In the genomic region with DNA sequence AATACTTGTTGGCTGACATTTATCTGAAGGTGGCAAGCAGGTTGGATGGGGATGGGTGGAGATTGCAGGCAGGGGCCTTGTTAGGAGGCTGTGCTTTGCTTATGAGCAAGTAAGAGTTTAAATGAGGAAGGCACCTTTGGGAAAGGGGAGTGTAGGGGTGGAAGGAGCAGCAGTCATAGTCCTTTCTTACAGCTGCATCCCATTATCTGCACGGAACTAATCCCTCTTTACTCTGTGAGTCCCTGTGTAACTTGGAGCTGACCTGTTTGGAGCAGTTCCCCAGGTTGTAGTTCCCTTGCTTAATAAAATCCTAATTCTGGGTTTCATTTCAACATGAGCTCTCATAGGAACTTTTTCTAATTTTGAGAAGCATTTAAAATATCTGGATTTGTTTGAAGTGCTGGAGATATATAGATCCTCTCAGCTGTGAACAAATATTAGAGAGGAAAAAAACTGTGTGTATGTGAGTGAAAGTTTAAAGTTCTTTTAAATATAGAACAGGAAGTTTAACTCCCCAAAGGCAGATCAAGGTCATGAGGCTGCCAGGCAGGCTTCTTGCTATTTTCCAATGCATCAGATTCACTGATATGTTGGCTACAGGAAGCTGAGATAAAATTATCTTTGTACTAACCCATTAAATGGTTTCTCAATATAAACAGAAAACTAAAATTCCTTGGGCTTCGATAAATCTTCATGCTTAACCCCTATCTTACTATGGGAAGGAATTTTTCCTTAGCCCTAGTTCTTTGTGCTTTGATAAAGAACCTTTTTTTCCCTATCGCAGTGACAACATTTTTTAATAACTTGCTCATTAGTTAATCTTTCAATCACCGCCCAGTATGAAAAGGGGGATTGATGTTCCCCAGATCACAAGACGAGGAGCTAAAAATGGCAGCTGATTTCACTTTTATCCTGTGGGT, we compare ENCODE assay signal across 11 cellular contexts.
DNase-seq lines count a peak whose midpoint lies in the region; ATAC-seq and TF ChIP-seq lines count a peak whose summit lies in the region.
"Had no signal": no experiment of that assay in that cellular context is flagged by ENCODE, and none has a peak within 500 bp of the region (broad histone marks: within the 10 kb centered on the region; RNA-seq: fewer than 3 reads in every experiment).

No MANE protein-coding gene starts in this region.

- H3K4me1 ChIP-seq in BLaER1 = peaks cover 100% of the 10 kb centered on the region
- peaks cover 61 to 77% (median 71%) of the 10 kb centered on the region in 4 donors for H3K4me1 ChIP-seq in esophagus muscularis mucosa

- H3K9ac ChIP-seq in BLaER1 (peak overlapping the region; percentile 43), SK-N-MC (ENCODE audit: insufficient read length) (peak overlapping the region; percentile 56)

- DNase-seq in SK-N-MC (ENCODE audit: low read depth, low spot score) (peak; percentile 18), esophagus muscularis mucosa (ENCODE audit: extremely low spot score) (no peak), neural crest cell (ENCODE audit: low read depth, low spot score) (no peak), cerebellar nuclear complex (lab: John Stamatoyannopoulos, UW) (no peak)
- DNase-seq: DMS 273 treated with DMSO at 0.1 percent for 48 hours; NK-92 treated with Interleukin-12 subunit alpha and Interleukin-12 subunit beta, amount 100 ng/mL, for 24 hours; stimulated activated CD4-positive, alpha-beta T cell treated with anti-CD3 and anti-CD28 coated beads, Interleukin-4, amount 100 ng/mL, for 1 hour had no signal

- peak overlapping the region; percentile 35 for H3K4me3 ChIP-seq in BLaER1
- H3K4me3 ChIP-seq in SK-N-MC = 0 out of 2 replicates have a peak overlapping the region, but pooled peaks have one; percentile 30
- no peak overlapping the region for H3K4me3 ChIP-seq in esophagus muscularis mucosa

- peaks cover 97% of the 10 kb centered on the region for H3K36me3 ChIP-seq in BLaER1
- H3K36me3 ChIP-seq in SK-N-MC (ENCODE audit: insufficient read depth, low read length) = peaks cover 49% of the 10 kb centered on the region
- H3K36me3 ChIP-seq in esophagus muscularis mucosa = peaks cover 35 to 81% (median 48%) of the 10 kb centered on the region in 4 donors

- H3K9me3 Mint-ChIP-seq in neural crest cell = no peaks in the 10 kb centered on the region

- 33% methylated on average over 5 of the region's 5 CpGs for WGBS in esophagus muscularis mucosa

- TF ChIP-seq CTCF in esophagus muscularis mucosa (IDR thresholded peaks at IDR 0.05) (no peak), neural crest cell (conservative IDR thresholded peaks at IDR 0.05) (no peak)

- H3K27ac Mint-ChIP-seq in neural crest cell (ENCODE audit: unreplicated experiment) = peak overlapping the region; percentile 90

- no peak overlapping the region for H3K4me3 Mint-ChIP-seq in neural crest cell

- TF ChIP-seq EP300 in esophagus muscularis mucosa (IDR thresholded peaks at IDR 0.05) = no peak

- peak overlapping the region; percentile 83 for H3K4me2 ChIP-seq in BLaER1

- peaks cover 34% of the 10 kb centered on the region for H3K36me3 Mint-ChIP-seq in neural crest cell (ENCODE audit: low read depth)

- no peak for TF ChIP-seq POLR2A in esophagus muscularis mucosa (IDR thresholded peaks at IDR 0.05; ENCODE audit: low read depth)

- H3K27me3 ChIP-seq in BLaER1 (no peaks in the 10 kb centered on the region), esophagus muscularis mucosa (no peaks in the 10 kb centered on the region)

- no peaks in the 10 kb centered on the region for H3K9me3 ChIP-seq in BLaER1
- no peaks in the 10 kb centered on the region for H3K9me3 ChIP-seq in SK-N-MC (ENCODE audit: low read depth, low read length)
- H3K9me3 ChIP-seq in esophagus muscularis mucosa = no peaks in the 10 kb centered on the region

- no peaks in the 10 kb centered on the region for H3K27me3 Mint-ChIP-seq in neural crest cell (ENCODE audit: low read depth)

- peaks cover 48% of the 10 kb centered on the region for H4K20me1 ChIP-seq in BLaER1

- H3K27ac ChIP-seq in BLaER1 = peak overlapping the region; percentile 62
- peak overlapping the region; percentile 72 for H3K27ac ChIP-seq in SK-N-MC
- H3K27ac ChIP-seq in esophagus muscularis mucosa (replicated peaks in 1 of 4) = peak overlapping the region; percentile 55 to 73 (median 69)

- intact Hi-C loops in esophagus muscularis mucosa (cut with DNase I) = no loop called here

- ATAC-seq in HG03432 (IDR thresholded peaks at IDR 0.05; ENCODE audit: unreplicated experiment) (no peak), GM18517 (IDR thresholded peaks at IDR 0.05; ENCODE audit: unreplicated experiment) (no peak), GM18502 (IDR thresholded peaks at IDR 0.05; ENCODE audit: poor library complexity, unreplicated experiment) (no peak)

- H3K4me1 Mint-ChIP-seq in neural crest cell = peaks cover 37% of the 10 kb centered on the region

Comparison
In these comparisons a context has a peak if more than half of its experiments do, and no peak if none do; other contexts are left out.
1. H3K4me3 ChIP-seq: peak in BLaER1 (single experiment) and SK-N-MC (single experiment); none in esophagus muscularis mucosa (0 of 4).
2. Peak in every context shown above with its lines, with median percentiles within 50 percentile points of each other: H3K27ac ChIP-seq.